15 cellular contexts compared by ENCODE assay signal in genomic region chrX:68841251-68842049, GRCh38.
DNase-seq lines count a peak whose midpoint lies in the region; ATAC-seq and TF ChIP-seq lines count a peak whose summit lies in the region.
"Had no signal": no experiment of that assay in that cellular context is flagged by ENCODE, and none has a peak within 500 bp of the region (broad histone marks: within the 10 kb centered on the region; RNA-seq: fewer than 3 reads in every experiment).

No MANE protein-coding gene starts in this region.

- H3K4me3 ChIP-seq in duodenal mucosa (ENCODE audit: low read depth in 1 of 2, low read length in 2 of 2) (no peak overlapping the region), parathyroid adenoma (ENCODE audit: low read depth, low read length) (no peak overlapping the region)
- H3K4me3 ChIP-seq: lung had no signal

- H3K4me2 ChIP-seq in parathyroid adenoma (ENCODE audit: low read length), result no peak overlapping the region

- H3K36me3 Mint-ChIP-seq in stimulated activated effector memory CD8-positive, alpha-beta T cell treated with anti-CD3 and anti-CD28 coated beads, Interleukin-12 subunit alpha, Interleukin-12 subunit beta, amount 100 ng/mL, for 72 hours, result peaks cover 6% of the 10 kb centered on the region
- H3K36me3 Mint-ChIP-seq: activated naive CD4-positive, alpha-beta T cell treated with anti-CD3 and anti-CD28 coated beads, Interleukin-2, amount 50 U/mL, for 24 hours had no signal

- no peaks in the 10 kb centered on the region for H3K9me3 Mint-ChIP-seq in stimulated activated effector memory CD8-positive, alpha-beta T cell treated with anti-CD3 and anti-CD28 coated beads, Interleukin-12 subunit alpha, Interleukin-12 subunit beta, amount 100 ng/mL, for 72 hours
- H3K9me3 Mint-ChIP-seq: activated naive CD4-positive, alpha-beta T cell treated with anti-CD3 and anti-CD28 coated beads, Interleukin-2, amount 50 U/mL, for 24 hours had no signal

- H3K27ac Mint-ChIP-seq in stimulated activated effector memory CD8-positive, alpha-beta T cell treated with anti-CD3 and anti-CD28 coated beads, Interleukin-12 subunit alpha, Interleukin-12 subunit beta, amount 100 ng/mL, for 72 hours, result no peak overlapping the region
- H3K27ac Mint-ChIP-seq: activated naive CD4-positive, alpha-beta T cell treated with anti-CD3 and anti-CD28 coated beads, Interleukin-2, amount 50 U/mL, for 24 hours had no signal

- no peaks in the 10 kb centered on the region for H3K9me3 ChIP-seq in duodenal mucosa (ENCODE audit: control insufficient read depth in 1 of 2, low read length in 2 of 2)
- H3K9me3 ChIP-seq in parathyroid adenoma (ENCODE audit: control insufficient read depth, low read length), result no peaks in the 10 kb centered on the region

- H3K27ac ChIP-seq in duodenal mucosa (ENCODE audit: low read depth, low read length) (peak overlapping the region; percentile 56), parathyroid adenoma (peak overlapping the region; percentile 51)
- H3K27ac ChIP-seq: WERI-Rb-1 had no signal

- no peak overlapping the region for H2AFZ ChIP-seq in parathyroid adenoma

- H3K4me1 Mint-ChIP-seq in stimulated activated effector memory CD8-positive, alpha-beta T cell treated with anti-CD3 and anti-CD28 coated beads, Interleukin-12 subunit alpha, Interleukin-12 subunit beta, amount 100 ng/mL, for 72 hours, result peaks cover 7% of the 10 kb centered on the region

- H3K27me3 ChIP-seq in duodenal mucosa (ENCODE audit: control insufficient read depth in 1 of 2, insufficient read depth in 2 of 2, low read length in 2 of 2) (no peaks in the 10 kb centered on the region), parathyroid adenoma (ENCODE audit: control insufficient read depth, insufficient read depth, low read length) (no peaks in the 10 kb centered on the region)

- DNase-seq in NCI-H1436 (lab: John Stamatoyannopoulos, UW) (peak; percentile 38), NCI-H1436 treated with DMSO at 0.1 percent for 48 hours (lab: John Stamatoyannopoulos, UW) (no peak), NCI-H2196 (lab: John Stamatoyannopoulos, UW; ENCODE audit: unreplicated experiment) (peak; percentile 62), SW 1271 (lab: John Stamatoyannopoulos, UW) (no peak)
- DNase-seq in stimulated activated effector memory CD8-positive, alpha-beta T cell treated with anti-CD3 and anti-CD28 coated beads, Interleukin-12 subunit alpha, Interleukin-12 subunit beta, amount 100 ng/mL, for 72 hours (ENCODE audit: low spot score in 2 of 2), result no peak
- no peak for DNase-seq in activated CD4-positive, alpha-beta T cell treated with anti-CD3 and anti-CD28 coated beads, Interleukin-2, amount 50 U/mL, for 48 hours
- DNase-seq: caudate nucleus, Karpas-422, NCI-H446 treated with DMSO at 0.1 percent for 48 hours, nucleus accumbens, WERI-Rb-1 had no signal

- peaks cover 11 to 17% of the 10 kb centered on the region in 2 donors for H3K36me3 ChIP-seq in duodenal mucosa (ENCODE audit: control insufficient read depth in 1 of 2, insufficient read depth in 2 of 2, low read length in 2 of 2)
- H3K36me3 ChIP-seq in parathyroid adenoma (ENCODE audit: control insufficient read depth, insufficient read depth, low read length), result no peaks in the 10 kb centered on the region
- H3K36me3 ChIP-seq: WERI-Rb-1 had no signal

- H3K4me3 Mint-ChIP-seq in stimulated activated effector memory CD8-positive, alpha-beta T cell treated with anti-CD3 and anti-CD28 coated beads, Interleukin-12 subunit alpha, Interleukin-12 subunit beta, amount 100 ng/mL, for 72 hours, result no peak overlapping the region
- H3K4me3 Mint-ChIP-seq: activated naive CD4-positive, alpha-beta T cell treated with anti-CD3 and anti-CD28 coated beads, Interleukin-2, amount 50 U/mL, for 24 hours had no signal

- no peak overlapping the region for H3K9ac ChIP-seq in duodenal mucosa (ENCODE audit: low read depth in 1 of 2, low read length in 2 of 2)
- H3K9ac ChIP-seq in parathyroid adenoma, result no peak overlapping the region

- H3K4me1 ChIP-seq in duodenal mucosa (ENCODE audit: control insufficient read depth in 1 of 2, insufficient read depth in 2 of 2, low read length in 2 of 2) (peaks cover 52% of the 10 kb centered on the region in 2 donors), parathyroid adenoma (peaks cover 11% of the 10 kb centered on the region)

- peaks cover 20% of the 10 kb centered on the region for H3K79me2 ChIP-seq in parathyroid adenoma

- no peak for ATAC-seq in stimulated activated effector memory CD8-positive, alpha-beta T cell treated with anti-CD3 and anti-CD28 coated beads, Interleukin-12 subunit alpha, Interleukin-12 subunit beta, amount 100 ng/mL, for 72 hours

- TF ChIP-seq CTCF in parathyroid adenoma (IDR thresholded peaks at IDR 0.05), result no peak

Comparison
In these comparisons a context has a peak if more than half of its experiments do, and no peak if none do; other contexts are left out.
1. DNase-seq: peak in NCI-H1436 (single experiment) and NCI-H2196 (single experiment); none in NCI-H1436 treated with DMSO at 0.1 percent for 48 hours (single experiment), stimulated activated effector memory CD8-positive, alpha-beta T cell treated with anti-CD3 and anti-CD28 coated beads, Interleukin-12 subunit alpha, Interleukin-12 subunit beta, amount 100 ng/mL, for 72 hours (0 of 2), SW 1271 (0 of 2) and activated CD4-positive, alpha-beta T cell treated with anti-CD3 and anti-CD28 coated beads, Interleukin-2, amount 50 U/mL, for 48 hours (0 of 2).